ENCODE assay signal across 17 cellular contexts in genomic region chr16:70478912-70479341, GRCh38. TPM values are rescaled to one million over a fixed set of nuclear protein-coding genes. Genes with fewer than 3 reads are reported as not detected.
DNase-seq lines count a peak whose midpoint lies in the region; ATAC-seq and TF ChIP-seq lines count a peak whose summit lies in the region.
"Had no signal": no experiment of that assay in that cellular context is flagged by ENCODE, and none has a peak within 500 bp of the region (broad histone marks: within the 10 kb centered on the region; RNA-seq: fewer than 3 reads in every experiment).

No MANE protein-coding gene starts in this region.

- DNase-seq in G401 (ENCODE audit: low spot score) (peak; percentile 69), NCI-H446 treated with DMSO at 0.1 percent for 48 hours (lab: John Stamatoyannopoulos, UW) (peak; percentile 68), lower lobe of right lung (peak; percentile 43), NCI-H774 (lab: John Stamatoyannopoulos, UW) (no peak), kidney glomerular epithelial cell (lab: John Stamatoyannopoulos, UW) (no peak), GOT3 (lab: John Stamatoyannopoulos, UW) (no peak)
- DNase-seq: activated naive CD4-positive, alpha-beta T cell treated with anti-CD3 and anti-CD28 coated beads, Interleukin-2, amount 50 U/mL, for 16 hours; CD4-positive, alpha-beta T cell; GF-D8; kidney; MV-4-11; nephron progenitor cell had no signal

- peaks cover 75% of the 10 kb centered on the region for H3K36me3 ChIP-seq in lower lobe of right lung

- H3K27ac ChIP-seq in lower lobe of right lung = peak overlapping the region; percentile 77
- H3K27ac ChIP-seq: thoracic aorta had no signal

- in situ Hi-C loops in G401 (cut with HindIII; ENCODE audit: low sequenced_read_pairs) = no loop called here

- no peak for TF ChIP-seq CTCF in lower lobe of right lung (IDR thresholded peaks at IDR 0.05)

- H3K4me3 ChIP-seq in lower lobe of right lung = no peak overlapping the region
- H3K4me3 ChIP-seq: coronary artery, thoracic aorta had no signal

- no peaks in the 10 kb centered on the region for H3K9me3 ChIP-seq in lower lobe of right lung
- H3K9me3 ChIP-seq: thoracic aorta had no signal

- H3K27me3 ChIP-seq in lower lobe of right lung (ENCODE audit: low read depth) = no peaks in the 10 kb centered on the region

- peaks cover 24% of the 10 kb centered on the region for H3K4me1 ChIP-seq in lower lobe of right lung

- intact Hi-C loops in lower lobe of right lung (cut with DNase I) = no loop called here

- peak; percentile 7 for ATAC-seq in esophagus mucosa
- peak; percentile 4 to 9 for ATAC-seq in lower lobe of right lung
- no peak for ATAC-seq in GM21526 (IDR thresholded peaks at IDR 0.05; ENCODE audit: low FRiP score, unreplicated experiment)
- ATAC-seq: Panc1 had no signal

RNA-seq across cellular contexts. Expression of gene FCSK, which starts 24.5 kb away (rescaled TPM):
- 12.9 and 15.8 TPM in 2 replicates for total RNA-seq in G401 (2014; rRNA removed; shearing (Covaris generic))
- total RNA-seq in esophagus mucosa = 10.0 TPM
- total RNA-seq in lower lobe of right lung = 23.8 TPM

RNA-seq across cellular contexts. Expression of gene ST3GAL2, which starts 40.0 kb away (rescaled TPM):
- total RNA-seq in G401 (2014; rRNA removed; shearing (Covaris generic)) = 32.7 and 35.9 TPM in 2 replicates
- 1.7 TPM for total RNA-seq in esophagus mucosa
- total RNA-seq in lower lobe of right lung = 31.8 TPM

RNA-seq across cellular contexts. Expression of gene COG4, which starts 44.4 kb away (rescaled TPM):
- total RNA-seq in G401 (2014; rRNA removed; shearing (Covaris generic)) = 79.5 and 97.0 TPM in 2 replicates
- total RNA-seq in esophagus mucosa = 53.2 TPM
- total RNA-seq in lower lobe of right lung = 62.0 TPM

RNA-seq across cellular contexts. Expression of gene SF3B3, which starts 44.7 kb away (rescaled TPM):
- total RNA-seq in G401 (2014; rRNA removed; shearing (Covaris generic)) = 43.6 and 98.0 TPM in 2 replicates
- total RNA-seq in esophagus mucosa (221 TPM), lower lobe of right lung (176 TPM)

Comparison
In these comparisons a context has a peak if more than half of its experiments do, and no peak if none do; other contexts are left out.
1. DNase-seq: peak in G401 (single experiment), NCI-H446 treated with DMSO at 0.1 percent for 48 hours (single experiment) and lower lobe of right lung (single experiment); none in NCI-H774 (single experiment), kidney glomerular epithelial cell (single experiment) and GOT3 (single experiment).
2. RNA of gene ST3GAL2, which starts 40.0 kb away (total RNA-seq): 32.7 to 35.9 TPM in G401 and 31.8 TPM in lower lobe of right lung (single experiment); 1.7 TPM in esophagus mucosa (single experiment); every median in the first group is over 10 times any median in the second.